15 cellular contexts compared by ENCODE assay signal in the genomic region with DNA sequence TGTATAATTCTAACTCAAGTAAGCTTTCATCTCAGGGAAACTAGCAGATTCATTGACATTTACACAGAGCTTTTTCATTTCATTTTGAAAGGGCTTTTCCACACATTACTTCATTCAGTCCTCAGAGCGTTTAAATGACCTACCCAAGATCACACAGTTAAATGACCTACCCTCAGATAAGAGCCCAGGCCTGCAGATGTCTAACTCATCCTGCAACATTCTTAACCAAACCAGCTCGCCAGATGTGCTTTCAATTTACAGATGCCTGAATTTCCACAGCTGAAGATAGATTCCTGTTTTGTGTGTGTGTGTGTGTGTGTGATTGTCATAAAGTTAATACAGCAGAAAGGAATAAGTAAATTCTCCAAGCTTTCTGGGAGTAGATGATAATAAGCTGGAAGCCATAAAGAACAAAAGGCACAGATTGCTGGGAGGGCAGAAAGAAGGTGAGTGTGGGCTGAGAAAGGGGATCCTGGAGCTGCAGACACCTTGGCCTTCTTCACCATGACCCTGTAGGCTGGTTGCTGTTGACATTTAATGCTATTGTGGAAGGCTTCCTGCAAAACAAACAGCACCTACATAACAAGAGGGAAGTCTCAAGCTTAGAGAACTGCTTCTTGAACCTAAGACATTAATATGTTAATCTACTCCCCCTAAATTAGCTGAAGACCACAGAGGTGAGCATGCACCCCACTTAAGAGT.
DNase-seq lines count a peak whose midpoint lies in the region; TF ChIP-seq lines count a peak whose summit lies in the region.
"Had no signal": no experiment of that assay in that cellular context is flagged by ENCODE, and none has a peak within 500 bp of the region (broad histone marks: within the 10 kb centered on the region; RNA-seq: fewer than 3 reads in every experiment).

No MANE protein-coding gene starts in this region.

- H3K27ac ChIP-seq in mesenchymal stem cell (ENCODE audit: low read length, poor library complexity, severe bottlenecking) (no peak overlapping the region), adrenal gland (no peak overlapping the region), ascending aorta (no peak overlapping the region)

- peak overlapping the region in 1 of 2 experiments; percentile 46 for H3K18ac ChIP-seq in mesenchymal stem cell (ENCODE audit: low read depth in 1 of 2, low read length in 2 of 2)

- H3K36me3 ChIP-seq in H7 (replicated peaks; ENCODE audit: control insufficient read depth, insufficient read depth, low read length) (no peaks in the 10 kb centered on the region), NT2/D1 (ENCODE audit: insufficient read depth, insufficient read length, low read length) (no peaks in the 10 kb centered on the region), mesenchymal stem cell (ENCODE audit: control insufficient read depth in 1 of 2, insufficient read depth in 2 of 2, low read depth in 1 of 2, low read length in 2 of 2) (no peaks in the 10 kb centered on the region), adrenal gland (replicated peaks in 1 of 2) (no peaks in the 10 kb centered on the region), ascending aorta (no peaks in the 10 kb centered on the region)
- H3K36me3 ChIP-seq: HAP-1 had no signal

- peak overlapping the region in 1 of 2 experiments; percentile 67 for H3K4ac ChIP-seq in mesenchymal stem cell (ENCODE audit: low read depth in 1 of 2, low read length in 2 of 2)

- H3K4me1 ChIP-seq in NT2/D1 (ENCODE audit: insufficient read depth, insufficient read length) (no peaks in the 10 kb centered on the region), mesenchymal stem cell (ENCODE audit: control insufficient read depth, insufficient read depth, low read depth, low read length) (no peaks in the 10 kb centered on the region), adrenal gland (replicated peaks in 1 of 2) (no peaks in the 10 kb centered on the region), ascending aorta (no peaks in the 10 kb centered on the region)
- H3K4me1 ChIP-seq: HAP-1 had no signal

- no peak overlapping the region for H2AFZ ChIP-seq in mesenchymal stem cell (ENCODE audit: low read depth, low read length)

- no peak for TF ChIP-seq POLR2A in adrenal gland (IDR thresholded peaks at IDR 0.05)

- 55% methylated on average over 2 of the region's 2 CpGs for WGBS in mesenchymal stem cell
- WGBS in adrenal gland, 4 donors = 76 to 86% (median 80%) methylated on average over 2 of the region's 2 CpGs

- intact Hi-C loops in adrenal gland (cut with DNase I) = no loop called here
- intact Hi-C loops in ascending aorta (cut with DNase I) = no loop called here

- H3K14ac ChIP-seq in mesenchymal stem cell (ENCODE audit: low read length in 2 of 2) = no peak overlapping the region

- H3K9me3 ChIP-seq in NT2/D1 (ENCODE audit: insufficient read depth, low read length) (no peaks in the 10 kb centered on the region), mesenchymal stem cell (ENCODE audit: control insufficient read depth, low read length) (no peaks in the 10 kb centered on the region), adrenal gland (replicated peaks in 1 of 3) (no peaks in the 10 kb centered on the region), ascending aorta (no peaks in the 10 kb centered on the region)
- H3K9me3 ChIP-seq: HAP-1 had no signal

- H4K91ac ChIP-seq in mesenchymal stem cell (ENCODE audit: low read length) = no peak overlapping the region

- no peaks in the 10 kb centered on the region for H3K79me1 ChIP-seq in mesenchymal stem cell (replicated peaks; ENCODE audit: low read length, poor library complexity, severe bottlenecking)

- no peak overlapping the region for H2BK15ac ChIP-seq in mesenchymal stem cell (ENCODE audit: low read depth, poor library complexity, severe bottlenecking)

- H3K9ac ChIP-seq in NT2/D1 (ENCODE audit: insufficient read length, low read depth) (no peak overlapping the region), mesenchymal stem cell (ENCODE audit: low read length) (no peak overlapping the region)

- no peak for TF ChIP-seq CTCF in fibroblast of villous mesenchyme (IDR thresholded peaks at IDR 0.05; ENCODE audit: insufficient read depth, low read depth, low read length)
- TF ChIP-seq CTCF in adrenal gland (IDR thresholded peaks at IDR 0.05) = no peak
- TF ChIP-seq CTCF in ascending aorta (IDR thresholded peaks at IDR 0.05) = no peak

- H3K4me2 ChIP-seq in mesenchymal stem cell (ENCODE audit: low read length, poor library complexity, severe bottlenecking) = no peak overlapping the region

- peak overlapping the region in 1 of 2 experiments; percentile 51 for H2BK12ac ChIP-seq in mesenchymal stem cell (ENCODE audit: low read length in 2 of 2)

- H3K4me3 ChIP-seq in H7 (ENCODE audit: insufficient read depth, low read depth, low read length) (no peak overlapping the region), NT2/D1 (ENCODE audit: insufficient read length, low read depth) (no peak overlapping the region), fibroblast of villous mesenchyme (ENCODE audit: low read depth, low read length) (no peak overlapping the region), mesenchymal stem cell (ENCODE audit: insufficient read depth in 1 of 2, low read depth in 1 of 2, low read length in 2 of 2) (no peak overlapping the region), adrenal gland (no peak overlapping the region), ascending aorta (no peak overlapping the region)
- H3K4me3 ChIP-seq: HAP-1 had no signal

- H2BK120ac ChIP-seq in mesenchymal stem cell (ENCODE audit: low read depth, low read length) = no peak overlapping the region

- peak overlapping the region; percentile 4 for H4K8ac ChIP-seq in mesenchymal stem cell (ENCODE audit: low read length)

- no peak overlapping the region for H2AK5ac ChIP-seq in mesenchymal stem cell (ENCODE audit: low read length, severe bottlenecking)

- H2BK5ac ChIP-seq in mesenchymal stem cell (ENCODE audit: low read depth, low read length, poor library complexity, severe bottlenecking) = no peak overlapping the region

- DNase-seq in H7 = peak; percentile 9
- DNase-seq in NT2/D1 (ENCODE audit: low read depth, low spot score) = peak; percentile 25
- DNase-seq in fibroblast of villous mesenchyme (ENCODE audit: low read depth) = peak; percentile 75
- peak; percentile 34 for DNase-seq in mesenchymal stem cell
- DNase-seq in activated effector memory CD4-positive, alpha-beta T cell treated with Interleukin-2 at 50 U/mL for 16 hours = no peak
- DNase-seq in adrenal gland = no peak
- no peak for DNase-seq in stimulated activated CD4-positive, alpha-beta T cell treated with anti-CD3 and anti-CD28 coated beads, Interleukin-4, amount 100 ng/mL, for 1 hour
- DNase-seq in ascending aorta (ENCODE audit: low spot score in 2 of 2) = no peak
- DNase-seq: C1 segment of cervical spinal cord; Calu3; CD4-positive, alpha-beta T cell; DMS153; DMS79 treated with DMSO at 0.1 percent for 48 hours; GOT3 had no signal

- H3K23ac ChIP-seq in mesenchymal stem cell (ENCODE audit: low read length in 2 of 2) = peak overlapping the region in 1 of 2 experiments; percentile 14

- H3K27me3 ChIP-seq in H7 (ENCODE audit: control insufficient read depth, insufficient read depth, low read length) = no peaks in the 10 kb centered on the region; the same call in 1 of the 2 replicates
- no peaks in the 10 kb centered on the region for H3K27me3 ChIP-seq in NT2/D1 (ENCODE audit: insufficient read depth, insufficient read length)
- no peaks in the 10 kb centered on the region for H3K27me3 ChIP-seq in mesenchymal stem cell (ENCODE audit: control insufficient read depth in 1 of 2, insufficient read depth in 1 of 2, low read length in 2 of 2)
- H3K27me3 ChIP-seq in adrenal gland = no peaks in the 10 kb centered on the region
- H3K27me3 ChIP-seq in ascending aorta = no peaks in the 10 kb centered on the region

Comparison
In these comparisons a context has a peak if more than half of its experiments do, and no peak if none do; other contexts are left out.
1. DNase-seq: peak in H7 (single experiment), NT2/D1 (single experiment), fibroblast of villous mesenchyme (single experiment) and mesenchymal stem cell (single experiment); none in activated effector memory CD4-positive, alpha-beta T cell treated with Interleukin-2 at 50 U/mL for 16 hours (single experiment), adrenal gland (0 of 7), stimulated activated CD4-positive, alpha-beta T cell treated with anti-CD3 and anti-CD28 coated beads, Interleukin-4, amount 100 ng/mL, for 1 hour (single experiment) and ascending aorta (0 of 2).